Comparison of ENCODE assay signal across 34 cellular contexts in the genomic region with DNA sequence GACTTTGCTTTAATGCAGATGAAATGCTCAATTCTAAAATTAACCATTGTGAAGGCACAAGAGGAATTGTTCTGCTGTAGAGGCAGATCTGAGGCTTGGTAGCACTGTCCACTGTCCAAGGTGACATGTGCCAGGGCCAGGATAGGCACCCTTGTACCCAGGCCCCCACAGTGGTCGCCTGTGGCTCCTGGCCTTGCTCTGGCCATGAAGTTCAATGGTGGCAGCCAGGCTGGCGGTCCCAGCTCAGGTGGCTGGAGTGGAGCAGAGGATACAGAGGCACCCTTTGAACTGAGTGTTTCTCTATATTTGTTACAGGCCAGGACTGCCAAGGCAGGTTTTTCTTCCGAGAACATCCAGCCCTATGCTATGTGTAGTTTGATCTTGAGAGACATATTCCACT.
"Had no signal": no experiment of that assay in that cellular context is flagged by ENCODE, and none has a peak within 500 bp of the region (broad histone marks: within the 10 kb centered on the region; RNA-seq: fewer than 3 reads in every experiment).

No MANE protein-coding gene starts in this region.

- H3K9ac ChIP-seq: KMS-11, SK-N-SH had no signal

- H3K36me3 Mint-ChIP-seq: activated CD4-positive, alpha-beta memory T cell treated with anti-CD3 and anti-CD28 coated beads for 36 hours had no signal

- H3K4me3 Mint-ChIP-seq: activated CD4-positive, alpha-beta memory T cell treated with anti-CD3 and anti-CD28 coated beads for 36 hours; activated naive CD4-positive, alpha-beta T cell treated with anti-CD3 and anti-CD28 coated beads for 36 hours; activated naive CD8-positive, alpha-beta T cell treated with anti-CD3 and anti-CD28 coated beads for 36 hours; activated T-cell treated with anti-CD3 and anti-CD28 coated beads, Interleukin-2, amount 50 U/mL, for 4 hours; activated T-helper 1 cell treated with anti-CD3 and anti-CD28 coated beads, Interleukin-12 subunit alpha, Interleukin-12 subunit beta, Interleukin-2, Interleukin-4 antibody, amounts not matched to agents 30 ng/mL and 10 ng/mL and 1 ng/mL, durations not matched to agents 14 hours and 24 hours and 36 hours; T-helper 1 cell treated with Interleukin-12 subunit alpha and Interleukin-12 subunit beta and Interleukin-4 antibody, amounts not matched to agents 30 μg/mL and 1 μg/mL, for 36 hours; T-helper 2 cell treated with Interferon-gamma antibody and Interleukin-4, amounts not matched to agents 5 μg/mL and 100 μg/mL, for 36 hours; WTC11 had no signal

- H3K4me3 ChIP-seq: SJSA1 had no signal

- ATAC-seq: activated CD4-positive, CD25-positive, alpha-beta regulatory T cell treated with anti-CD3 and anti-CD28 coated beads, Interleukin-2, amount 50 U/mL, for 24 hours; activated T-cell treated with anti-CD3 and anti-CD28 coated beads, Interleukin-2, amount 50 U/mL, for 4 hours; WTC11 had no signal

- H3K27ac ChIP-seq: brain microvascular endothelial cell, KMS-11, SJSA1 had no signal

- DNase-seq: activated CD4-positive, alpha-beta memory T cell treated with anti-CD3 and anti-CD28 coated beads for 36 hours; activated CD4-positive, alpha-beta T cell treated with anti-CD3 and anti-CD28 coated beads for 4 hours; activated CD4-positive, alpha-beta T cell treated with anti-CD3 and anti-CD28 coated beads, Interleukin-2, amount 50 U/mL, for 1 hour; activated CD8-positive, alpha-beta memory T cell treated with anti-CD3 and anti-CD28 coated beads, Interleukin-2, amount 50 U/mL, for 4 hours; activated gamma-delta T cell treated with Interleukin-2 at 50 U/mL for 16 hours; activated naive CD4-positive, alpha-beta T cell treated with anti-CD3 and anti-CD28 coated beads for 36 hours; activated naive CD8-positive, alpha-beta T cell treated with anti-CD3 and anti-CD28 coated beads for 36 hours; activated T-cell treated with anti-CD3 and anti-CD28 coated beads for 4 hours; activated T-cell treated with anti-CD3 and anti-CD28 coated beads, Interleukin-2, amount 50 U/mL, for 4 hours; amniotic stem cell; aorta; brain microvascular endothelial cell; central memory CD4-positive, alpha-beta T cell; MM.1S; MV-4-11; NCI-H1092; NCI-H1417; NCI-H146; NCI-H187; NCI-H2029 treated with DMSO at 0.1 percent for 48 hours; NCI-H2107; NCI-H226; NCI-H526; NCI-H748 treated with DMSO at 0.1 percent for 48 hours; NK-92 treated with Interleukin-12 subunit alpha and Interleukin-12 subunit beta, amount 100 ng/mL, for 24 hours; SHP77 treated with DMSO at 0.1 percent for 48 hours; SK-N-SH had no signal

- H3K27ac Mint-ChIP-seq: activated CD4-positive, alpha-beta memory T cell treated with anti-CD3 and anti-CD28 coated beads for 36 hours; activated naive CD4-positive, alpha-beta T cell treated with anti-CD3 and anti-CD28 coated beads for 36 hours; activated naive CD8-positive, alpha-beta T cell treated with anti-CD3 and anti-CD28 coated beads for 36 hours; activated T-helper 1 cell treated with anti-CD3 and anti-CD28 coated beads, Interleukin-12 subunit alpha, Interleukin-12 subunit beta, Interleukin-2, Interleukin-4 antibody, amounts not matched to agents 30 ng/mL and 10 ng/mL and 1 ng/mL, durations not matched to agents 14 hours and 24 hours and 36 hours; T-helper 1 cell treated with Interleukin-12 subunit alpha and Interleukin-12 subunit beta and Interleukin-4 antibody, amounts not matched to agents 30 μg/mL and 1 μg/mL, for 36 hours; T-helper 2 cell treated with Interferon-gamma antibody and Interleukin-4, amounts not matched to agents 5 μg/mL and 100 μg/mL, for 36 hours; WTC11 had no signal

- H3K4me1 ChIP-seq: SJSA1 had no signal

- H3K4me1 Mint-ChIP-seq: WTC11 had no signal

- H3K9me3 ChIP-seq: SJSA1, SK-N-SH had no signal

- H3K4me2 ChIP-seq: KMS-11, SK-N-SH had no signal

- H3K36me3 ChIP-seq: brain microvascular endothelial cell, SJSA1 had no signal

- H3K27me3 Mint-ChIP-seq: activated CD4-positive, alpha-beta memory T cell treated with anti-CD3 and anti-CD28 coated beads for 36 hours; activated naive CD8-positive, alpha-beta T cell treated with anti-CD3 and anti-CD28 coated beads for 36 hours had no signal

- H3K27me3 ChIP-seq: brain microvascular endothelial cell, SJSA1 had no signal
